18 cellular contexts compared by ENCODE assay signal in the genomic region with DNA sequence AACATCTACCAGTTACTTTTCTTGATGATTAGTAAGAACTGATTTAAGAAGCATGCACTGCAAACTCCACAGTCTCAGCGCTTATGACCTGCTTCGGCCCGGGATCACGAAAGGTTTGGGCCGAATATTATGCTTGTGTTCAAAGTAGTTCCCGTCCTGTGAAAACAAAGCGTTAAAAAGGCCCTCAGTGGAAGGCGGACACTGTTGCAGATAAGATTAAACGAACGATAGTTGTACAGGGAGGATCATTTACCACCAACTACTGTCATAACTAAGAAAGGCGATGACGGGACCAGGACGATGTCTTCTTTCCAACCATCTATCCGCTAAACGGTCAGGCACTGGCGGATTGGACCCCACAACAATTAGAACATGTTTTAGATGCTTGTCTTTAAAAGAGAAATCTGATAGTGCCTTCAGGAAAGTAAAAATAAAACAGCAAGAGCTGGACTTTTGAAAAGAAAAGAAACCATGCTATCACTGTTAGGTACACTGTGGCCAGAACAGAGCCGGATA. TPM values are rescaled to one million over a fixed set of nuclear protein-coding genes. Genes with fewer than 3 reads are reported as not detected.
DNase-seq lines count a peak whose midpoint lies in the region; ATAC-seq and TF ChIP-seq lines count a peak whose summit lies in the region.
"Had no signal": no experiment of that assay in that cellular context is flagged by ENCODE, and none has a peak within 500 bp of the region (broad histone marks: within the 10 kb centered on the region; RNA-seq: fewer than 3 reads in every experiment).

No MANE protein-coding gene starts in this region.

- H3K4me2 ChIP-seq in osteoblast (ENCODE audit: insufficient read depth, low read length), result no peak overlapping the region

- H3K36me3 Mint-ChIP-seq in activated T-helper 17 cell treated with anti-CD3 and anti-CD28 coated beads, Interleukin-2, amount 50 U/mL, for 72 hours (ENCODE audit: low read depth), result no peaks in the 10 kb centered on the region
- H3K36me3 Mint-ChIP-seq: activated naive CD4-positive, alpha-beta T cell treated with anti-CD3 and anti-CD28 coated beads, Interleukin-2, amount 50 U/mL, for 72 hours; natural killer cell treated with Interleukin-12 subunit alpha and Interleukin-12 subunit beta and Interleukin-15 and Interleukin-18, amount 100 ng/mL, for 72 hours had no signal

- DNase-seq in left ventricle myocardium inferior (no peak), osteoblast (ENCODE audit: insufficient read length, low spot score, missing footprints) (no peak), upper lobe of right lung (no peak), NCI-H1417 (lab: John Stamatoyannopoulos, UW) (no peak), NCI-H524 treated with DMSO at 0.1 percent for 48 hours (lab: John Stamatoyannopoulos, UW) (no peak)
- DNase-seq: activated CD4-positive, alpha-beta memory T cell treated with anti-CD3 and anti-CD28 coated beads, Interleukin-2, amount 10 ng/mL, durations not matched to agents 7 days and 5 days; activated T-cell treated with anti-CD3 and anti-CD28 coated beads, Interleukin-2, amount 50 U/mL, for 1 hour; Calu3; cortex of kidney; NCI-H1048; NCI-H2081 treated with DMSO at 0.1 percent for 48 hours; NCI-H524 had no signal

- no peaks in the 10 kb centered on the region for H3K9me3 ChIP-seq in left ventricle myocardium inferior (replicated peaks)
- H3K9me3 ChIP-seq in osteoblast (ENCODE audit: low read depth, low read length), result no peaks in the 10 kb centered on the region
- no peaks in the 10 kb centered on the region for H3K9me3 ChIP-seq in upper lobe of right lung
- H3K9me3 ChIP-seq: prostate gland had no signal

- H3K9me3 Mint-ChIP-seq in activated T-helper 17 cell treated with anti-CD3 and anti-CD28 coated beads, Interleukin-2, amount 50 U/mL, for 72 hours, result no peaks in the 10 kb centered on the region
- H3K9me3 Mint-ChIP-seq: activated CD4-positive, alpha-beta memory T cell treated with anti-CD3 and anti-CD28 coated beads, Interleukin-2, amount 10 ng/mL, durations not matched to agents 7 days and 5 days; activated naive CD4-positive, alpha-beta T cell treated with anti-CD3 and anti-CD28 coated beads, Interleukin-2, amount 50 U/mL, for 72 hours; natural killer cell treated with Interleukin-12 subunit alpha and Interleukin-12 subunit beta and Interleukin-15 and Interleukin-18, amount 100 ng/mL, for 72 hours had no signal

- H2AFZ ChIP-seq in osteoblast (ENCODE audit: low read length), result peak overlapping the region; percentile 30

- peaks cover 15% of the 10 kb centered on the region for H3K36me3 ChIP-seq in left ventricle myocardium inferior
- no peaks in the 10 kb centered on the region for H3K36me3 ChIP-seq in osteoblast (ENCODE audit: insufficient read depth, low read length)
- H3K36me3 ChIP-seq in upper lobe of right lung, result no peaks in the 10 kb centered on the region
- H3K36me3 ChIP-seq: prostate gland had no signal

- H3K4me3 ChIP-seq in left ventricle myocardium inferior, result no peak overlapping the region
- no peak overlapping the region for H3K4me3 ChIP-seq in osteoblast (ENCODE audit: insufficient read depth, low read length)
- H3K4me3 ChIP-seq in upper lobe of right lung, result no peak overlapping the region
- H3K4me3 ChIP-seq: prostate gland had no signal

- H4K20me1 ChIP-seq in osteoblast (ENCODE audit: insufficient read depth, low read length), result no peaks in the 10 kb centered on the region

- peaks cover 47% of the 10 kb centered on the region for H3K27me3 Mint-ChIP-seq in activated T-helper 17 cell treated with anti-CD3 and anti-CD28 coated beads, Interleukin-2, amount 50 U/mL, for 72 hours

- no peak for ATAC-seq in activated T-helper 17 cell treated with anti-CD3 and anti-CD28 coated beads, Interleukin-2, amount 50 U/mL, for 72 hours (replicated peaks)
- ATAC-seq in upper lobe of right lung (no peak), GM18519 (IDR thresholded peaks at IDR 0.05; ENCODE audit: low FRiP score, unreplicated experiment) (no peak)
- ATAC-seq: activated naive CD4-positive, alpha-beta T cell treated with anti-CD3 and anti-CD28 coated beads, Interleukin-2, amount 50 U/mL, for 72 hours had no signal

- intact Hi-C loops in left ventricle myocardium inferior (cut with micrococcal nuclease) (no loop called here), upper lobe of right lung (cut with DNase I) (no loop called here)

- peaks cover 12% of the 10 kb centered on the region for H3K4me1 Mint-ChIP-seq in activated T-helper 17 cell treated with anti-CD3 and anti-CD28 coated beads, Interleukin-2, amount 50 U/mL, for 72 hours

- H3K27ac ChIP-seq in left ventricle myocardium inferior (replicated peaks), result peak overlapping the region; percentile 73
- no peak overlapping the region for H3K27ac ChIP-seq in osteoblast (ENCODE audit: low read depth, low read length)
- H3K27ac ChIP-seq in upper lobe of right lung, result peak overlapping the region; percentile 52
- H3K27ac ChIP-seq: prostate gland had no signal

- H3K4me3 Mint-ChIP-seq in activated T-helper 17 cell treated with anti-CD3 and anti-CD28 coated beads, Interleukin-2, amount 50 U/mL, for 72 hours, result peak overlapping the region; percentile 46
- H3K4me3 Mint-ChIP-seq: activated CD4-positive, alpha-beta memory T cell treated with anti-CD3 and anti-CD28 coated beads, Interleukin-2, amount 10 ng/mL, durations not matched to agents 7 days and 5 days; natural killer cell treated with Interleukin-12 subunit alpha and Interleukin-12 subunit beta and Interleukin-15 and Interleukin-18, amount 100 ng/mL, for 72 hours had no signal

- H3K79me2 ChIP-seq in osteoblast (ENCODE audit: insufficient read depth, low read length), result no peaks in the 10 kb centered on the region

- H3K27me3 ChIP-seq in left ventricle myocardium inferior (ENCODE audit: low read depth), result no peaks in the 10 kb centered on the region
- no peaks in the 10 kb centered on the region for H3K27me3 ChIP-seq in osteoblast (ENCODE audit: insufficient read depth, low read length)
- no peaks in the 10 kb centered on the region for H3K27me3 ChIP-seq in upper lobe of right lung

- H3K27ac Mint-ChIP-seq in activated T-helper 17 cell treated with anti-CD3 and anti-CD28 coated beads, Interleukin-2, amount 50 U/mL, for 72 hours, result no peak overlapping the region
- H3K27ac Mint-ChIP-seq: activated CD4-positive, alpha-beta memory T cell treated with anti-CD3 and anti-CD28 coated beads, Interleukin-2, amount 10 ng/mL, durations not matched to agents 7 days and 5 days; activated naive CD4-positive, alpha-beta T cell treated with anti-CD3 and anti-CD28 coated beads, Interleukin-2, amount 50 U/mL, for 72 hours; natural killer cell treated with Interleukin-12 subunit alpha and Interleukin-12 subunit beta and Interleukin-15 and Interleukin-18, amount 100 ng/mL, for 72 hours had no signal

- peaks cover 50% of the 10 kb centered on the region for H3K4me1 ChIP-seq in left ventricle myocardium inferior
- peaks cover 19% of the 10 kb centered on the region for H3K4me1 ChIP-seq in osteoblast (ENCODE audit: insufficient read depth, low read length)
- H3K4me1 ChIP-seq in upper lobe of right lung, result peaks cover 10% of the 10 kb centered on the region

- TF ChIP-seq CTCF in left ventricle myocardium inferior (IDR thresholded peaks at IDR 0.05; ENCODE audit: borderline replicate concordance) (no peak), osteoblast (IDR thresholded peaks at IDR 0.05; ENCODE audit: extremely low read depth, low read depth, low read length) (no peak), upper lobe of right lung (IDR thresholded peaks at IDR 0.05) (no peak)

RNA-seq across cellular contexts. Expression of gene PDLIM3, which starts 21.1 kb away (rescaled TPM):
- total RNA-seq in activated T-helper 17 cell treated with anti-CD3 and anti-CD28 coated beads, Interleukin-2, amount 50 U/mL, for 72 hours, result not detected
- total RNA-seq in left ventricle myocardium inferior (308 TPM), osteoblast (1.8 and 2.2 TPM in 2 replicates), upper lobe of right lung (24.4 TPM)
- total RNA-seq: activated CD4-positive, alpha-beta memory T cell treated with anti-CD3 and anti-CD28 coated beads, Interleukin-2, amount 10 ng/mL, durations not matched to agents 7 days and 5 days; natural killer cell treated with Interleukin-12 subunit alpha and Interleukin-12 subunit beta and Interleukin-15 and Interleukin-18, amount 100 ng/mL, for 72 hours; T-helper 1 cell treated with Interleukin-12 subunit alpha and Interleukin-12 subunit beta and Interleukin-4 antibody, amounts not matched to agents 30 ng/mL and 1 ng/mL, for 36 hours had no signal

RNA-seq across cellular contexts. Expression of gene CCDC110, which starts 42.7 kb away (rescaled TPM):
- 1 to 10 TPM in 1 of 2 donors, under 1 TPM in 1; 0.09 to 1.2 TPM for total RNA-seq in activated T-helper 17 cell treated with anti-CD3 and anti-CD28 coated beads, Interleukin-2, amount 50 U/mL, for 72 hours
- total RNA-seq in left ventricle myocardium inferior (2.0 TPM), osteoblast (2.2 and 2.4 TPM in 2 replicates), upper lobe of right lung (0.75 TPM)
- total RNA-seq: activated CD4-positive, alpha-beta memory T cell treated with anti-CD3 and anti-CD28 coated beads, Interleukin-2, amount 10 ng/mL, durations not matched to agents 7 days and 5 days; Calu3; natural killer cell treated with Interleukin-12 subunit alpha and Interleukin-12 subunit beta and Interleukin-15 and Interleukin-18, amount 100 ng/mL, for 72 hours; T-helper 1 cell treated with Interleukin-12 subunit alpha and Interleukin-12 subunit beta and Interleukin-4 antibody, amounts not matched to agents 30 ng/mL and 1 ng/mL, for 36 hours had no signal

Comparison
In these comparisons a context has a peak if more than half of its experiments do, and no peak if none do; other contexts are left out.
1. RNA of gene PDLIM3, which starts 21.1 kb away (total RNA-seq): 308 TPM in left ventricle myocardium inferior (single experiment); 24.4 TPM in upper lobe of right lung (single experiment), 1.8 to 2.2 TPM in osteoblast and not detected in activated T-helper 17 cell treated with anti-CD3 and anti-CD28 coated beads, Interleukin-2, amount 50 U/mL, for 72 hours; every median in the first group is over 10 times any median in the second.